19 cellular contexts compared by ENCODE assay signal in genomic region chr15:73079570-73079969, GRCh38.
"Had no signal": no experiment of that assay in that cellular context is flagged by ENCODE, and none has a peak within 500 bp of the region (broad histone marks: within the 10 kb centered on the region; RNA-seq: fewer than 3 reads in every experiment).

No MANE protein-coding gene starts in this region.

- DNase-seq: activated CD4-positive, alpha-beta T cell treated with anti-CD3 and anti-CD28 coated beads, Interleukin-2, amount 10 ng/mL, durations not matched to agents 24 days and 14 days; activated CD8-positive, alpha-beta T cell treated with anti-CD3 and anti-CD28 coated beads for 36 hours; activated naive CD4-positive, alpha-beta T cell; activated naive CD8-positive, alpha-beta T cell treated with anti-CD3 and anti-CD28 coated beads for 36 hours; activated T-cell treated with anti-CD3 and anti-CD28 coated beads, Interleukin-2, amount 50 U/mL, for 1 hour; amniotic stem cell; effector CD4-positive, alpha-beta T cell; left cardiac atrium; lower lobe of right lung; midbrain; nephron progenitor cell; nucleus accumbens; posterior cingulate gyrus; retina; stimulated activated naive B cell treated with anti-CD40 and anti-IgM and Interleukin-4, amounts not matched to agents 10 μg/mL and 1 μg/mL and 100 μg/mL, for 72 hours; upper lobe of right lung had no signal

- H3K27ac ChIP-seq: hepatocyte, lower lobe of right lung, upper lobe of right lung had no signal

- H3K36me3 ChIP-seq: esophagus muscularis mucosa, lower lobe of right lung, upper lobe of right lung had no signal

- FAIRE-seq: TTC549 had no signal

- H3K27me3 ChIP-seq: esophagus muscularis mucosa, hepatocyte had no signal

- H3K4me2 ChIP-seq: hepatocyte had no signal

- H3K9me3 ChIP-seq: esophagus muscularis mucosa, lower lobe of right lung, upper lobe of right lung had no signal

- H3K4me3 ChIP-seq: esophagus muscularis mucosa, hepatocyte, lower lobe of right lung, upper lobe of right lung had no signal
